8 cellular contexts compared by ENCODE assay signal in genomic region chr1:26280333-26281042, GRCh38. TPM values are rescaled to one million over a fixed set of nuclear protein-coding genes. Genes with fewer than 3 reads are reported as not detected.
DNase-seq lines count a peak whose midpoint lies in the region; ATAC-seq and TF ChIP-seq lines count a peak whose summit lies in the region.

No MANE protein-coding gene starts in this region.

- H3F3A ChIP-seq in neural cell (ENCODE audit: insufficient read depth, low read length, poor library complexity, severe bottlenecking), result no peaks in the 10 kb centered on the region

- POLR2A ChIA-PET in AG04449 (lab: Yijun Ruan, JAX), result interaction anchor here (0.7 to 1.6 kb wide), 2 partner anchors 8 to 443 kb away, joined by 3 to 5 read pairs; no protein-coding TSS in a partner anchor

- H3K9me2 ChIP-seq in neural cell (ENCODE audit: insufficient read depth, low read length), result no peaks in the 10 kb centered on the region

- H3K4me3 ChIP-seq in AG04449 (ENCODE audit: low read depth, low read length) (peak overlapping the region; percentile 81), H7 (ENCODE audit: insufficient read depth, low read depth, low read length) (peak overlapping the region; percentile 93), neural cell (ENCODE audit: low read length) (peak overlapping the region; percentile 97)

- H3K79me2 ChIP-seq in neural cell (replicated peaks; ENCODE audit: insufficient read depth, low read length), result peaks cover 5% of the 10 kb centered on the region

- H3K27me3 ChIP-seq in H7 (ENCODE audit: control insufficient read depth, insufficient read depth, low read length), result no peaks in the 10 kb centered on the region
- H3K27me3 ChIP-seq in neural cell (ENCODE audit: insufficient read depth, low read depth, low read length), result no peaks in the 10 kb centered on the region

- no peak for TF ChIP-seq RAD21 in neural cell (conservative IDR thresholded peaks at IDR 0.05)

- H3K9me3 ChIP-seq in neural cell (ENCODE audit: low read length), result no peaks in the 10 kb centered on the region

- TF ChIP-seq EP300 in neural cell (conservative IDR thresholded peaks at IDR 0.05; ENCODE audit: poor library complexity, severe bottlenecking), result no peak

- H3K27ac ChIP-seq in epithelial cell of prostate, result peak overlapping the region; percentile 98
- H3K27ac ChIP-seq in neural cell (ENCODE audit: low read length), result no peak overlapping the region

- H2AFZ ChIP-seq in neural cell (ENCODE audit: low read depth, low read length), result peak overlapping the region; percentile 42

- H4K20me1 ChIP-seq in neural cell (ENCODE audit: insufficient read depth), result no peaks in the 10 kb centered on the region

- H3K36me3 ChIP-seq in H7 (replicated peaks; ENCODE audit: control insufficient read depth, insufficient read depth, low read length) (peaks cover 23% of the 10 kb centered on the region), neural cell (ENCODE audit: insufficient read depth, low read length) (no peaks in the 10 kb centered on the region)

- DNase-seq in AG04449 (ENCODE audit: low read depth, low spot score) (no peak), H7 (no peak), SW480 (ENCODE audit: low spot score) (peak; percentile 27), epithelial cell of prostate (ENCODE audit: low read depth, low spot score) (no peak), hippocampal formation (lab: John Stamatoyannopoulos, UW) (no peak)

- H3K9ac ChIP-seq in neural cell (ENCODE audit: low read length), result peak overlapping the region; percentile 65

- ATAC-seq in GM18861 (IDR thresholded peaks at IDR 0.05; ENCODE audit: unreplicated experiment) (no peak), GM19023 (IDR thresholded peaks at IDR 0.05; ENCODE audit: unreplicated experiment) (no peak)

- peak overlapping the region; percentile 48 for H3K4me2 ChIP-seq in neural cell (ENCODE audit: low read length)

- CTCF ChIA-PET in AG04449 (lab: Yijun Ruan, JAX), result interaction anchor here (0.7 to 10.7 kb wide), 13 partner anchors 8 to 137 kb away, joined by 3 to 179 read pairs (median 4); partner anchors contain the start of genes CD52, CEP85 and ZNF593

- TF ChIP-seq CTCF in AG04449 (IDR thresholded peaks at IDR 0.05; ENCODE audit: insufficient read depth, low read length, missing control alignments) (no peak), neural cell (IDR thresholded peaks at IDR 0.05; ENCODE audit: poor library complexity, severe bottlenecking) (no peak)

TF ChIP-seq in neural cell, 6 proteins besides CTCF, POLR2A, EP300 and RAD21:
- TF ChIP-seq SMC3 (conservative IDR thresholded peaks at IDR 0.05; ENCODE audit: poor library complexity), result no peak
- TF ChIP-seq REST (IDR thresholded peaks at IDR 0.05; ENCODE audit: borderline replicate concordance), result no peak
- TF ChIP-seq POLR2AphosphoS5 (IDR thresholded peaks at IDR 0.05), result no peak
- TF ChIP-seq EZH2 (IDR thresholded peaks at IDR 0.05; ENCODE audit: borderline replicate concordance, insufficient read depth, low read length, poor library complexity, severe bottlenecking), result no peak
- no peak for TF ChIP-seq TAF1 (IDR thresholded peaks at IDR 0.05; ENCODE audit: low read depth)
TF ChIP-seq in neural cell: peak in this region for 0.

RNA-seq across cellular contexts. Expression of gene SH3BGRL3, which starts 0.6 kb away (rescaled TPM):
- 40.8 and 56.7 TPM in 2 replicates for total RNA-seq in H7 (2014; rRNA removed; shearing (Covaris generic))
- polyA plus RNA-seq in neural cell, result 7.5 and 12.8 TPM in 2 replicates
- polyA minus RNA-seq in neural cell, result 7.3 and 9.1 TPM in 2 replicates

RNA-seq across cellular contexts. Expression of gene UBXN11, which starts 25.9 kb away (rescaled TPM):
- 13.4 and 14.6 TPM in 2 replicates for total RNA-seq in H7 (2014; rRNA removed; shearing (Covaris generic))
- 18.5 and 19.4 TPM in 2 replicates for polyA plus RNA-seq in neural cell
- 12.0 and 13.9 TPM in 2 replicates for polyA minus RNA-seq in neural cell

RNA-seq across cellular contexts. Expression of gene CD52, which starts 37.3 kb away (rescaled TPM):
- 5.1 and 8.3 TPM in 2 replicates for total RNA-seq in H7 (2014; rRNA removed; shearing (Covaris generic))
- polyA plus RNA-seq in neural cell, result not detected in 2 replicates
- polyA minus RNA-seq in neural cell, result not detected in 2 replicates

RNA-seq across cellular contexts. Expression of gene CEP85, which starts 46.5 kb away (rescaled TPM):
- 60.1 and 69.7 TPM in 2 replicates for total RNA-seq in H7 (2014; rRNA removed; shearing (Covaris generic))
- polyA plus RNA-seq in neural cell, result 20.5 and 26.2 TPM in 2 replicates
- polyA minus RNA-seq in neural cell, result 30.4 and 30.9 TPM in 2 replicates
